In genomic region chr14:93737574-93737973, GRCh38 we compare ENCODE assay signal across 3 cellular contexts.
A peak's percentile ranks its signal among the peaks of the same experiment; 100 is the strongest.
TF ChIP-seq lines count a peak whose summit lies in the region.

No MANE protein-coding gene starts in this region.

TF ChIP-seq in SK-N-SH, 30 proteins besides CTCF, POLR2A, EP300 and RAD21:
- TF ChIP-seq YY1 (IDR thresholded peaks at IDR 0.05; ENCODE audit: low read depth) (no peak), MXI1 (IDR thresholded peaks at IDR 0.05; ENCODE audit: low read depth, low read length) (no peak), USF1 (IDR thresholded peaks at IDR 0.05; ENCODE audit: borderline replicate concordance, low read depth) (no peak), TCF12 (IDR thresholded peaks at IDR 0.05) (no peak), REST (IDR thresholded peaks at IDR 0.05; ENCODE audit: low read depth, low read length) (no peak), SMC3 (IDR thresholded peaks at IDR 0.05; ENCODE audit: low read depth, low read length) (no peak)

TF ChIP-seq in SK-N-SH treated with all-trans-retinoic acid at 6 μM for 48 hours, 23 proteins besides CTCF, POLR2A, EP300 and RAD21:
- TF ChIP-seq ZNF70 (CRISPR knock-in tag; IDR thresholded peaks at IDR 0.05), result no peak
- no peak for TF ChIP-seq PPARA (CRISPR knock-in tag; IDR thresholded peaks at IDR 0.05; ENCODE audit: borderline replicate concordance)
TF ChIP-seq in SK-N-SH treated with all-trans-retinoic acid at 6 μM for 48 hours: peak in this region for 0.

TF ChIP-seq in K562, 482 proteins besides CTCF, POLR2A, EP300 and RAD21:
- TF ChIP-seq HEY1 (CRISPR knock-in tag; IDR thresholded peaks at IDR 0.05; ENCODE audit: borderline replicate concordance) (no peak), ZBTB34 (CRISPR knock-in tag; IDR thresholded peaks at IDR 0.05) (no peak), FIP1L1 (IDR thresholded peaks at IDR 0.05; ENCODE audit: low read depth, low read length, poor library complexity, severe bottlenecking) (no peak), GATAD2A (IDR thresholded peaks at IDR 0.05) (no peak), MTF1 (CRISPR knock-in tag; IDR thresholded peaks at IDR 0.05; ENCODE audit: borderline replicate concordance) (no peak), NFIC (IDR thresholded peaks at IDR 0.05) (0 out of 2 replicates have a peak, but pooled peaks have one; percentile 16), ZNF253 (CRISPR knock-in tag; conservative IDR thresholded peaks at IDR 0.05) (no peak)
